In genomic region chrX:67475259-67475658, GRCh38 we compare ENCODE assay signal across 2 cellular contexts.
DNase-seq lines count a peak whose midpoint lies in the region; ATAC-seq, FAIRE-seq and TF ChIP-seq lines count a peak whose summit lies in the region.
"Not testable (repeated sequence)": the region's sequence is repeated elsewhere in the genome, so short reads cannot be mapped to it uniquely, and the experiment has no call there.

No MANE protein-coding gene starts in this region.

- not testable (repeated sequence) for TF ChIP-seq EP300 in HepG2 (IDR thresholded peaks at IDR 0.05; ENCODE audit: low read depth in 2 of 2, low read length in 2 of 2); HepG2 (CRISPR knock-in tag; IDR thresholded peaks at IDR 0.05; ENCODE audit: borderline replicate concordance)

- in situ Hi-C loops in HepG2 (cut with HindIII; ENCODE audit: extremely low pct_ligation_motif_present, low pct_unique_long_range_greater_than_20kb) = not testable (repeated sequence)

- not testable (repeated sequence) for ATAC-seq in HepG2

- intact Hi-C loops in HepG2 (cut with micrococcal nuclease; ENCODE audit: unreplicated experiment) = not testable (repeated sequence)

- not testable (repeated sequence) for H3K36me3 ChIP-seq in HEK293 (ENCODE audit: control insufficient read depth in 2 of 2, insufficient read depth in 1 of 2, low read length in 2 of 2); HepG2 (replicated peaks in 1 of 2; ENCODE audit: control insufficient read depth in 1 of 2, insufficient read depth in 2 of 2, low read length in 2 of 2)

- H3K79me2 ChIP-seq in HepG2 (ENCODE audit: insufficient read depth, low read length) = not testable (repeated sequence)

- not testable (repeated sequence) for H2AFZ ChIP-seq in HepG2 (ENCODE audit: low read length)

- not testable (repeated sequence) for TF ChIP-seq POLR2A in HepG2 (IDR thresholded peaks at IDR 0.05; ENCODE audit: insufficient read depth in 1 of 2, low read depth in 2 of 2, low read length in 2 of 2)

- H3K9me3 ChIP-seq in HEK293 (ENCODE audit: control insufficient read depth, insufficient read depth, low read depth, low read length) = not testable (repeated sequence)
- peaks cover 25% of the 10 kb centered on the region for H3K9me3 ChIP-seq in HepG2 (ENCODE audit: low read length)

- TF ChIP-seq CTCF in HEK293 (tag by site-specific recombination; IDR thresholded peaks at IDR 0.05); HepG2 (CRISPR knock-in tag; IDR thresholded peaks at IDR 0.05): not testable (repeated sequence)

- not testable (repeated sequence) for H3K4me2 ChIP-seq in HepG2 (ENCODE audit: low read depth, low read length)

- H3K27ac ChIP-seq in HEK293 (ENCODE audit: extremely low read depth, low read depth, low read length); HepG2 (ENCODE audit: extremely low read length, insufficient read depth, low read length): not testable (repeated sequence)

- not testable (repeated sequence) for H3K27me3 ChIP-seq in HepG2 (ENCODE audit: control insufficient read depth in 1 of 2, insufficient read depth in 2 of 2, low read length in 2 of 2)

- H4K20me1 ChIP-seq in HepG2 (ENCODE audit: insufficient read depth, low read length) = not testable (repeated sequence)

- not testable (repeated sequence) for FAIRE-seq in HepG2 (lab: Jason Lieb, UNC)

- H3K9ac ChIP-seq in HepG2 (ENCODE audit: insufficient read depth, low read depth, low read length) = not testable (repeated sequence)

- not testable (repeated sequence) for DNase-seq in HepG2 (ENCODE audit: low spot score)

- POLR2A ChIA-PET in HEK293 (lab: Yijun Ruan, JAX); HepG2 (lab: Yijun Ruan, JAX): not testable (repeated sequence)

- not testable (repeated sequence) for TF ChIP-seq RAD21 in HepG2 (CRISPR knock-in tag; IDR thresholded peaks at IDR 0.05)

- H3K4me1 ChIP-seq in HEK293 (ENCODE audit: control insufficient read depth, insufficient read depth, low read length); HepG2 (ENCODE audit: insufficient read depth, low read length): not testable (repeated sequence)

- 0% methylated on average over 3 of the region's 3 CpGs for WGBS in HepG2 (ENCODE audit: low lambda C conversion rate)

- CTCF ChIA-PET in HEK293 (lab: Yijun Ruan, JAX); HepG2 (lab: Yijun Ruan, JAX; ENCODE audit: low intra/inter-chr PET ratio, low total read pairs): not testable (repeated sequence)

- not testable (repeated sequence) for H3K4me3 ChIP-seq in HEK293 (ENCODE audit: low read depth, low read length); HepG2 (replicated peaks in 1 of 3; ENCODE audit: insufficient read depth in 1 of 3, low read depth in 2 of 3, low read length in 3 of 3)

- BruUV-seq in HepG2 (replicated peaks; lab: Mats Ljungman, UMichigan) = not testable (repeated sequence)

TF ChIP-seq in HEK293, 187 proteins besides CTCF, POLR2A, EP300 and RAD21:
- TF ChIP-seq, protein P1, sequence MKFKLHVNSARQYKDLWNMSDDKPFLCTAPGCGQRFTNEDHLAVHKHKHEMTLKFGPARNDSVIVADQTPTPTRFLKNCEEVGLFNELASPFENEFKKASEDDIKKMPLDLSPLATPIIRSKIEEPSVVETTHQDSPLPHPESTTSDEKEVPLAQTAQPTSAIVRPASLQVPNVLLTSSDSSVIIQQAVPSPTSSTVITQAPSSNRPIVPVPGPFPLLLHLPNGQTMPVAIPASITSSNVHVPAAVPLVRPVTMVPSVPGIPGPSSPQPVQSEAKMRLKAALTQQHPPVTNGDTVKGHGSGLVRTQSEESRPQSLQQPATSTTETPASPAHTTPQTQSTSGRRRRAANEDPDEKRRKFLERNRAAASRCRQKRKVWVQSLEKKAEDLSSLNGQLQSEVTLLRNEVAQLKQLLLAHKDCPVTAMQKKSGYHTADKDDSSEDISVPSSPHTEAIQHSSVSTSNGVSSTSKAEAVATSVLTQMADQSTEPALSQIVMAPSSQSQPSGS (tag by site-specific recombination; IDR thresholded peaks at IDR 0.05; ENCODE audit: low read depth) = peak; percentile 87

TF ChIP-seq in HepG2, 621 proteins besides CTCF, POLR2A, EP300 and RAD21:
- TF ChIP-seq CREB1 (IDR thresholded peaks at IDR 0.05) (peak; percentile 82), ATF7 (IDR thresholded peaks at IDR 0.05) (peak; percentile 86)
- not testable (repeated sequence) for TF ChIP-seq CREB1, ATF7 (CRISPR knock-in tag; IDR thresholded peaks at IDR 0.05)
